In the genomic region with DNA sequence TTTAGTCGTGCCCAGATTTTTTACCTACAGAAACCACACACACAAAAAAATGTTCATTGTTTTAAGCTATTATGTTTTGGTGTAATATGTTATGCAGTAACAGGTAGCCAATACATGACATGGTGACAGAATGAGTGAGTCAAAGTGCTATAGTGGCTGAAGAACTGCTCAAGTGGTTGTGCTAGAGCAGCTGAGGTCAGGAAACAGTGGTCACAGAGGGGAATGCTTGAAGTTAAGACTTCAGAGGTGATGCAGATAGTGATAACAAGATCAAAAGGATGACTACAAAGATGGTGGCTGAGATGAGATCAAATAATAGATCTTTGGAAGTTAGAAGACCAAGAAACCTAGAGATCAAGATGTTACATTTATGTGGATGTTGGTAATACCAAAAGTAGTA, we compare ENCODE assay signal across 24 cellular contexts.
"Had no signal": no experiment of that assay in that cellular context is flagged by ENCODE, and none has a peak within 500 bp of the region (broad histone marks: within the 10 kb centered on the region; RNA-seq: fewer than 3 reads in every experiment).

No MANE protein-coding gene starts in this region.

- H3K4me3 Mint-ChIP-seq: mesothelial cell of epicardium, naive B cell had no signal

- H3K27ac Mint-ChIP-seq: mesothelial cell of epicardium, naive B cell had no signal

- FAIRE-seq: colon, endothelial cell of umbilical vein, islet of Langerhans, keratinocyte had no signal

- H3K36me3 Mint-ChIP-seq: mesothelial cell of epicardium, naive B cell had no signal

- H3K4me3 ChIP-seq: coronary artery, dorsolateral prefrontal cortex, esophagus squamous epithelium, gastrocnemius medialis, heart right ventricle, left lung, lower lobe of right lung, mucosa of descending colon had no signal

- H3K27me3 ChIP-seq: dorsolateral prefrontal cortex, esophagus squamous epithelium, gastrocnemius medialis, heart right ventricle, left lung had no signal

- H3K27me3 Mint-ChIP-seq: naive B cell had no signal

- ATAC-seq: gastrocnemius medialis, heart right ventricle, left cardiac atrium, left lung, left ventricle myocardium superior, lower lobe of right lung, mucosa of descending colon had no signal

- H3K36me3 ChIP-seq: esophagus squamous epithelium, gastrocnemius medialis, heart right ventricle, left lung, lower lobe of right lung had no signal

- DNase-seq: dermis blood vessel endothelial cell; dorsolateral prefrontal cortex; effector CD4-positive, alpha-beta T cell; effector memory CD4-positive, alpha-beta T cell; esophagus squamous epithelium; foreskin fibroblast; foreskin melanocyte; gastrocnemius medialis; glutamatergic neuron; heart right ventricle; hippocampal formation; left cardiac atrium; left ventricle myocardium superior; lower lobe of right lung; mesenchymal stem cell; mucosa of descending colon; naive B cell had no signal

- H3K4me1 Mint-ChIP-seq: naive B cell had no signal
